Comparison of ENCODE assay signal across 7 cellular contexts in genomic region chr5:36150676-36151433, GRCh38. TPM values are rescaled to one million over a fixed set of nuclear protein-coding genes. Genes with fewer than 3 reads are reported as not detected.
A peak's percentile ranks its signal among the peaks of the same experiment; 100 is the strongest.
DNase-seq lines count a peak whose midpoint lies in the region; ATAC-seq lines count a peak whose summit lies in the region.

No MANE protein-coding gene starts in this region.

- no peaks in the 10 kb centered on the region for H3K27me3 Mint-ChIP-seq in activated CD4-positive, alpha-beta memory T cell treated with anti-CD3 and anti-CD28 coated beads for 36 hours
- no peaks in the 10 kb centered on the region for H3K27me3 Mint-ChIP-seq in stimulated activated naive B cell treated with anti-CD40 and anti-IgM and Interleukin-4, amounts not matched to agents 10 μg/mL and 1 μg/mL and 100 μg/mL, for 72 hours

- H3K27me3 ChIP-seq in effector memory CD4-positive, alpha-beta T cell (replicated peaks; ENCODE audit: control insufficient read depth, insufficient read depth, low read length, poor library complexity, severe bottlenecking) = no peaks in the 10 kb centered on the region

- peaks cover 13% of the 10 kb centered on the region for H3K4me1 ChIP-seq in effector memory CD4-positive, alpha-beta T cell (ENCODE audit: control insufficient read depth, insufficient read depth, low read length, poor library complexity, severe bottlenecking)
- peaks cover 7% of the 10 kb centered on the region for H3K4me1 ChIP-seq in mesodermal cell (ENCODE audit: control insufficient read depth, insufficient read depth, low read length, poor library complexity, severe bottlenecking)

- H3K36me3 ChIP-seq in effector memory CD4-positive, alpha-beta T cell (ENCODE audit: control insufficient read depth, insufficient read depth, low read length) = no peaks in the 10 kb centered on the region
- H3K36me3 ChIP-seq in mesodermal cell (ENCODE audit: control insufficient read depth, insufficient read depth, low read length) = peaks cover 26% of the 10 kb centered on the region

- H3K4me3 Mint-ChIP-seq in activated CD4-positive, alpha-beta memory T cell treated with anti-CD3 and anti-CD28 coated beads for 36 hours = peak overlapping the region; percentile 95
- peak overlapping the region; percentile 92 to 95 for H3K4me3 Mint-ChIP-seq in stimulated activated naive B cell treated with anti-CD40 and anti-IgM and Interleukin-4, amounts not matched to agents 10 μg/mL and 1 μg/mL and 100 μg/mL, for 72 hours

- H3K36me3 Mint-ChIP-seq in activated CD4-positive, alpha-beta memory T cell treated with anti-CD3 and anti-CD28 coated beads for 36 hours = peaks cover 33% of the 10 kb centered on the region
- H3K36me3 Mint-ChIP-seq in stimulated activated naive B cell treated with anti-CD40 and anti-IgM and Interleukin-4, amounts not matched to agents 10 μg/mL and 1 μg/mL and 100 μg/mL, for 72 hours = peaks cover 17 to 19% of the 10 kb centered on the region in 2 donors

- CTCF ChIA-PET in activated CD4-positive, alpha-beta memory T cell treated with anti-CD3 and anti-CD28 coated beads for 36 hours (lab: Charles Lee) = interaction anchor here (0.6 to 1.6 kb wide), 4 partner anchors 72 to 580 kb away, joined by 3 to 11 read pairs (median 8); partner anchors contain the start of gene NADK2

- DNase-seq in NCI-H446 (lab: John Stamatoyannopoulos, UW) = peak; percentile 43 to 61
- DNase-seq in activated CD4-positive, alpha-beta memory T cell treated with anti-CD3 and anti-CD28 coated beads for 36 hours = peak; percentile 77
- DNase-seq in effector memory CD4-positive, alpha-beta T cell = peak; percentile 4 to 10 (median 9)
- DNase-seq in stimulated activated naive B cell treated with anti-CD40 and anti-IgM and Interleukin-4, amounts not matched to agents 10 μg/mL and 1 μg/mL and 100 μg/mL, for 72 hours = peak; percentile 31

- H3K27ac ChIP-seq in effector memory CD4-positive, alpha-beta T cell (ENCODE audit: insufficient read depth, low read length, poor library complexity, severe bottlenecking) = peak overlapping the region; percentile 74
- H3K27ac ChIP-seq in mesodermal cell (ENCODE audit: low read depth, low read length, severe bottlenecking) = peak overlapping the region; percentile 61

- POLR2A ChIA-PET in activated CD4-positive, alpha-beta memory T cell treated with anti-CD3 and anti-CD28 coated beads for 36 hours (lab: Charles Lee) = interaction anchor here (0.8 to 3.3 kb wide), 4 partner anchors 11 to 1221 kb away, joined by 3 to 34 read pairs (median 5); partner anchors contain the start of genes DNAJC21 and NADK2

- peak; percentile 35 for ATAC-seq in GM18519 (IDR thresholded peaks at IDR 0.05; ENCODE audit: low FRiP score, unreplicated experiment)
- ATAC-seq in HG03135 (IDR thresholded peaks at IDR 0.05; ENCODE audit: unreplicated experiment) = peak; percentile 26
- ATAC-seq in stimulated activated naive B cell treated with anti-CD40 and anti-IgM and Interleukin-4, amounts not matched to agents 10 μg/mL and 1 μg/mL and 100 μg/mL, for 72 hours (replicated peaks) = peak; percentile 43 to 51

- intact Hi-C loops in activated CD4-positive, alpha-beta memory T cell treated with anti-CD3 and anti-CD28 coated beads for 36 hours (cut with micrococcal nuclease) = loop anchor here (1.0 to 10.0 kb wide), 8 partner anchors 72 to 1222 kb away; partner anchors contain the start of genes DNAJC21, IL7R, NIPBL and NUP155

- WGBS in mesodermal cell (ENCODE audit: insufficient coverage in 2 of 2), 2 experiments = 7 to 15% methylated on average over 13 to 17 of the region's 23 CpGs

- no peaks in the 10 kb centered on the region for H3K9me3 Mint-ChIP-seq in activated CD4-positive, alpha-beta memory T cell treated with anti-CD3 and anti-CD28 coated beads for 36 hours
- H3K9me3 Mint-ChIP-seq in stimulated activated naive B cell treated with anti-CD40 and anti-IgM and Interleukin-4, amounts not matched to agents 10 μg/mL and 1 μg/mL and 100 μg/mL, for 72 hours = no peaks in the 10 kb centered on the region

- H3K27ac Mint-ChIP-seq in activated CD4-positive, alpha-beta memory T cell treated with anti-CD3 and anti-CD28 coated beads for 36 hours = peak overlapping the region; percentile 84
- H3K27ac Mint-ChIP-seq in stimulated activated naive B cell treated with anti-CD40 and anti-IgM and Interleukin-4, amounts not matched to agents 10 μg/mL and 1 μg/mL and 100 μg/mL, for 72 hours = peak overlapping the region; percentile 97

- H3K4me3 ChIP-seq in effector memory CD4-positive, alpha-beta T cell (ENCODE audit: insufficient read depth, low read depth, low read length, poor library complexity, severe bottlenecking) = peak overlapping the region; percentile 85
- peak overlapping the region; percentile 82 for H3K4me3 ChIP-seq in mesodermal cell (ENCODE audit: extremely low read depth, insufficient read depth, low read length, poor library complexity, severe bottlenecking)

- peaks cover 59% of the 10 kb centered on the region for H3K4me1 Mint-ChIP-seq in activated CD4-positive, alpha-beta memory T cell treated with anti-CD3 and anti-CD28 coated beads for 36 hours (ENCODE audit: low read depth)
- H3K4me1 Mint-ChIP-seq in stimulated activated naive B cell treated with anti-CD40 and anti-IgM and Interleukin-4, amounts not matched to agents 10 μg/mL and 1 μg/mL and 100 μg/mL, for 72 hours = peaks cover 25 to 32% of the 10 kb centered on the region in 2 donors

- H3K9me3 ChIP-seq in effector memory CD4-positive, alpha-beta T cell (ENCODE audit: control insufficient read depth, low read length) = no peaks in the 10 kb centered on the region
- no peaks in the 10 kb centered on the region for H3K9me3 ChIP-seq in mesodermal cell (ENCODE audit: control insufficient read depth, low read length)

RNA-seq across cellular contexts. Expression of gene LMBRD2, which starts 0.8 kb away (rescaled TPM):
- total RNA-seq in activated CD4-positive, alpha-beta memory T cell treated with anti-CD3 and anti-CD28 coated beads for 36 hours = 10 to 100 TPM in 1 of 2 experiments, 1 to 10 TPM in 1; 8.1 to 10.0 TPM
- 5.2 TPM for polyA plus RNA-seq in mesodermal cell (2013, experiment 1 of 2)
- 7.6 TPM for polyA plus RNA-seq in mesodermal cell (2013, experiment 2 of 2)

RNA-seq across cellular contexts. Expression of gene SKP2, which starts 1.1 kb away (rescaled TPM):
- total RNA-seq in activated CD4-positive, alpha-beta memory T cell treated with anti-CD3 and anti-CD28 coated beads for 36 hours = 10 to 100 TPM; 33.1 to 34.7 TPM
- 42.5 TPM for polyA plus RNA-seq in mesodermal cell (2013, experiment 1 of 2)
- polyA plus RNA-seq in mesodermal cell (2013, experiment 2 of 2) = 45.5 TPM

Comparison
In these comparisons a context has a peak if more than half of its experiments do, and no peak if none do; other contexts are left out.
1. Peak in every context shown above with its lines: DNase-seq, ATAC-seq, H3K4me3 ChIP-seq and H3K27ac ChIP-seq.
2. DNase-seq: peak in every context shown above with its lines; median percentile 77 in activated CD4-positive, alpha-beta memory T cell treated with anti-CD3 and anti-CD28 coated beads for 36 hours; 52 in NCI-H446; 31 in stimulated activated naive B cell treated with anti-CD40 and anti-IgM and Interleukin-4, amounts not matched to agents 10 μg/mL and 1 μg/mL and 100 μg/mL, for 72 hours; 9 in effector memory CD4-positive, alpha-beta T cell.